Comparison of ENCODE assay signal across 8 cellular contexts in the genomic region with DNA sequence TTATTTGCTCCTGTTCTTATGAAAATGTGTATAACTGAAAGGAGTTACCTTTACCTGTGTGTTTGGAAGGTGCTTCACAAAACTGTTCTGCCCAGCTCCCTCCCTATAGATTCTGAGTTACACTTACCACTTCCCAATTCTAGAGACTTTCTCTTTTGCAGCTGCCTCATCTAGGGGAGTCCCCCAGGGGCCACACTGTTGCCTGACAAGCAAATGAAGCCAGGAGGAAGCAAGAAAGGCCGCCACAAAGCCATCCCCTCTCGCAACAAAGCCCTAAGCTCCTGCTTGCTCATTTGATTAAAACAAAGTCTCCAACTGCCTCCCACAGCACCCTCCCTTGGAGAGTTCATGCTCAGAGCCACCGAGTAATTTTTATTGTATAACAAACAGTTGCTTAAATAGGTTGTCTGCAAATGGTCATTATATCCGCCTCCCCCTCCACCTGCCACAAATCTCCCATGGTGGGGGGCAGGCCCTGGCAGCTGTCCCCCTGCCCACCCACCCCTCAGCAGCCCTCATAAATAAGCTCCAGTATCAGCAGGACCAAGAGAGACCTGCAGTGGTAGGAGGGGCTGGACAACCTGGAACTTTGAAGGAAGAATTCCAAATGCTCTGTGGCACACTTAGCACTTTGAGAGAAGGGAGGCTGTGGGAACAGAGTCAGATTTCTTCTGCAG.
DNase-seq lines count a peak whose midpoint lies in the region; ATAC-seq and TF ChIP-seq lines count a peak whose summit lies in the region.

No MANE protein-coding gene starts in this region.

- in situ Hi-C loops in GM23248 (cut with MboI) = no loop called here

- no peak overlapping the region for H3K27ac Mint-ChIP-seq in T-helper 17 cell
- H3K27ac Mint-ChIP-seq in CD8-positive, alpha-beta T cell = no peak overlapping the region

- TF ChIP-seq CTCF in GM12865 (IDR thresholded peaks at IDR 0.05; ENCODE audit: insufficient read depth, low read depth, low read length, missing control alignments) (no peak), uterus (IDR thresholded peaks at IDR 0.05) (no peak)
- no peak for TF ChIP-seq CTCF in CD8-positive, alpha-beta T cell (IDR thresholded peaks at IDR 0.05)

- no peaks in the 10 kb centered on the region for H3K9me3 Mint-ChIP-seq in CD8-positive, alpha-beta T cell

- H3F3A ChIP-seq in GM23248 (ENCODE audit: insufficient read depth) = no peaks in the 10 kb centered on the region

- no peak overlapping the region for H3K4me3 ChIP-seq in GM12865 (ENCODE audit: low read depth, low read length)
- no peak overlapping the region for H3K4me3 ChIP-seq in uterus
- no peak overlapping the region for H3K4me3 ChIP-seq in GM23248
- no peak overlapping the region for H3K4me3 ChIP-seq in CD8-positive, alpha-beta T cell (ENCODE audit: low read depth, low read length)

- H3K27me3 Mint-ChIP-seq in T-helper 17 cell = peaks cover 12% of the 10 kb centered on the region
- H3K27me3 Mint-ChIP-seq in CD8-positive, alpha-beta T cell (ENCODE audit: low read depth) = no peaks in the 10 kb centered on the region

- H3K4me3 Mint-ChIP-seq in T-helper 17 cell = no peak overlapping the region
- H3K4me3 Mint-ChIP-seq in CD8-positive, alpha-beta T cell = no peak overlapping the region

- peak; percentile 87 for DNase-seq in GM12865 (ENCODE audit: low read depth)
- DNase-seq in T-helper 17 cell = no peak
- DNase-seq in T-helper 9 cell = no peak
- DNase-seq in uterus = no peak
- no peak for DNase-seq in GM23248
- no peak for DNase-seq in CD8-positive, alpha-beta T cell

- POLR2A ChIA-PET in CD8-positive, alpha-beta T cell (lab: Charles Lee) = no interaction called here

- no peaks in the 10 kb centered on the region for H4K20me1 ChIP-seq in GM23248 (ENCODE audit: insufficient read depth)

- no peaks in the 10 kb centered on the region for H3K9me2 ChIP-seq in GM23248 (ENCODE audit: insufficient read depth)

- H3K9me3 ChIP-seq in T-helper 17 cell (ENCODE audit: control insufficient read depth, low read length, poor library complexity, severe bottlenecking) = no peaks in the 10 kb centered on the region
- H3K9me3 ChIP-seq in uterus = no peaks in the 10 kb centered on the region
- H3K9me3 ChIP-seq in GM23248 (ENCODE audit: low read depth) = no peaks in the 10 kb centered on the region
- no peaks in the 10 kb centered on the region for H3K9me3 ChIP-seq in CD8-positive, alpha-beta T cell (ENCODE audit: low read length)

- CTCF ChIA-PET in CD8-positive, alpha-beta T cell (lab: Charles Lee) = no interaction called here

- 57% methylated on average over 4 of the region's 4 CpGs for WGBS in GM23248 (ENCODE audit: low coverage in 1 of 2, low lambda C conversion rate in 2 of 2, missing lambda C conversion rate in 2 of 2), 2 experiments

- H3K4me1 ChIP-seq in uterus (no peaks in the 10 kb centered on the region), GM23248 (ENCODE audit: insufficient read depth) (no peaks in the 10 kb centered on the region)
- H3K4me1 ChIP-seq in CD8-positive, alpha-beta T cell (ENCODE audit: insufficient read depth, low read length) = no peaks in the 10 kb centered on the region

- ATAC-seq in GM19351 (IDR thresholded peaks at IDR 0.05; ENCODE audit: unreplicated experiment) (peak; percentile 99), HG03066 (IDR thresholded peaks at IDR 0.05; ENCODE audit: low read depth, unreplicated experiment) (peak; percentile 97), T-helper 17 cell (peak; percentile 58)
- no peak for ATAC-seq in CD8-positive, alpha-beta T cell

- intact Hi-C loops in uterus (cut with DNase I; ENCODE audit: low total_unique reads) = no loop called here
- intact Hi-C loops in CD8-positive, alpha-beta T cell (cut with DNase I, micrococcal nuclease) = no loop called here

- H3K4me2 ChIP-seq in GM23248 (ENCODE audit: unreplicated experiment) = no peak overlapping the region

- H3K36me3 ChIP-seq in uterus = no peaks in the 10 kb centered on the region
- no peaks in the 10 kb centered on the region for H3K36me3 ChIP-seq in GM23248 (ENCODE audit: low read depth)
- H3K36me3 ChIP-seq in CD8-positive, alpha-beta T cell (ENCODE audit: insufficient read depth, low read length) = no peaks in the 10 kb centered on the region

- H3K27ac ChIP-seq in uterus (no peak overlapping the region), GM23248 (no peak overlapping the region)
- H3K27ac ChIP-seq in CD8-positive, alpha-beta T cell (ENCODE audit: low read depth, low read length) = no peak overlapping the region

- no peak overlapping the region for H3K9ac ChIP-seq in GM23248

- H3K36me3 Mint-ChIP-seq in T-helper 17 cell (ENCODE audit: low read depth) = peaks cover 3% of the 10 kb centered on the region
- no peaks in the 10 kb centered on the region for H3K36me3 Mint-ChIP-seq in CD8-positive, alpha-beta T cell

- no peak for TF ChIP-seq POLR2A in uterus (IDR thresholded peaks at IDR 0.05)

- H3K4me1 Mint-ChIP-seq in T-helper 17 cell = peaks cover 4% of the 10 kb centered on the region
- H3K4me1 Mint-ChIP-seq in CD8-positive, alpha-beta T cell (ENCODE audit: low read depth) = peaks cover 3% of the 10 kb centered on the region

- H3K79me2 ChIP-seq in GM23248 (ENCODE audit: insufficient read depth) = no peaks in the 10 kb centered on the region

- H2AFZ ChIP-seq in GM23248 = no peak overlapping the region

- H3K27me3 ChIP-seq in uterus (no peaks in the 10 kb centered on the region), GM23248 (replicated peaks; ENCODE audit: insufficient read depth) (peaks cover 30% of the 10 kb centered on the region; the same call in 1 of the 2 replicates)
- no peaks in the 10 kb centered on the region for H3K27me3 ChIP-seq in CD8-positive, alpha-beta T cell (ENCODE audit: insufficient read depth, low read length)
